9 cellular contexts compared by ENCODE assay signal in genomic region chr1:36365310-36365895, GRCh38. TPM values are rescaled to one million over a fixed set of nuclear protein-coding genes. Genes with fewer than 3 reads are reported as not detected.
DNase-seq lines count a peak whose midpoint lies in the region; ATAC-seq lines count a peak whose summit lies in the region.
"Had no signal": no experiment of that assay in that cellular context is flagged by ENCODE, and none has a peak within 500 bp of the region (broad histone marks: within the 10 kb centered on the region; RNA-seq: fewer than 3 reads in every experiment).

No MANE protein-coding gene starts in this region.

- POLR2A ChIA-PET in activated CD4-positive, alpha-beta memory T cell treated with anti-CD3 and anti-CD28 coated beads for 36 hours (lab: Charles Lee) = no interaction called here

- H3K4me1 Mint-ChIP-seq in activated CD4-positive, alpha-beta memory T cell treated with anti-CD3 and anti-CD28 coated beads for 36 hours (ENCODE audit: low read depth) = peaks cover 53% of the 10 kb centered on the region

- DNase-seq in SIG-M5 treated with dmso at 0.1 percent for 504 hours (lab: John Stamatoyannopoulos, UW; ENCODE audit: unreplicated experiment) = peak; percentile 66
- DNase-seq in SIG-M5 (lab: John Stamatoyannopoulos, UW) = no peak
- no peak for DNase-seq in activated CD4-positive, alpha-beta memory T cell treated with anti-CD3 and anti-CD28 coated beads for 36 hours
- DNase-seq in left cardiac atrium = peak; percentile 75
- peak; percentile 85 for DNase-seq in stromal cell of bone marrow (ENCODE audit: low read depth)
- no peak for DNase-seq in NCI-H1436 treated with DMSO at 0.1 percent for 48 hours (lab: John Stamatoyannopoulos, UW)
- DNase-seq in NCI-H2029 treated with DMSO at 0.1 percent for 48 hours (lab: John Stamatoyannopoulos, UW) = no peak

- H3K36me3 Mint-ChIP-seq in activated CD4-positive, alpha-beta memory T cell treated with anti-CD3 and anti-CD28 coated beads for 36 hours = peaks cover 7% of the 10 kb centered on the region

- intact Hi-C loops in activated CD4-positive, alpha-beta memory T cell treated with anti-CD3 and anti-CD28 coated beads for 36 hours (cut with micrococcal nuclease) = no loop called here
- intact Hi-C loops in left cardiac atrium (cut with DNase I) = no loop called here

- ATAC-seq in left cardiac atrium (peak; percentile 26 to 35), HG03342 (IDR thresholded peaks at IDR 0.05; ENCODE audit: unreplicated experiment) (no peak)

- CTCF ChIA-PET in activated CD4-positive, alpha-beta memory T cell treated with anti-CD3 and anti-CD28 coated beads for 36 hours (lab: Charles Lee) = interaction anchor here (1.3 to 6.6 kb wide), 2 partner anchors 22 to 23 kb away, joined by 6 to 66 read pairs; partner anchors contain the start of gene STK40

- H3K4me3 Mint-ChIP-seq in activated CD4-positive, alpha-beta memory T cell treated with anti-CD3 and anti-CD28 coated beads for 36 hours = no peak overlapping the region

- no peaks in the 10 kb centered on the region for H3K27me3 Mint-ChIP-seq in activated CD4-positive, alpha-beta memory T cell treated with anti-CD3 and anti-CD28 coated beads for 36 hours

- peak overlapping the region; percentile 95 for H3K27ac Mint-ChIP-seq in activated CD4-positive, alpha-beta memory T cell treated with anti-CD3 and anti-CD28 coated beads for 36 hours

- H3K9me3 Mint-ChIP-seq in activated CD4-positive, alpha-beta memory T cell treated with anti-CD3 and anti-CD28 coated beads for 36 hours = no peaks in the 10 kb centered on the region
- H3K9me3 Mint-ChIP-seq: neural crest cell had no signal

RNA-seq across cellular contexts. Expression of gene STK40, which starts 20.3 kb away (rescaled TPM):
- 10 to 100 TPM; 57.3 to 57.4 TPM for total RNA-seq in activated CD4-positive, alpha-beta memory T cell treated with anti-CD3 and anti-CD28 coated beads for 36 hours
- total RNA-seq in left cardiac atrium = 10 to 100 TPM; 69.2 to 77.8 TPM

RNA-seq across cellular contexts. Expression of gene LSM10, which starts 32.3 kb away (rescaled TPM):
- total RNA-seq in activated CD4-positive, alpha-beta memory T cell treated with anti-CD3 and anti-CD28 coated beads for 36 hours = 10 to 100 TPM; 46.0 to 47.0 TPM
- 10 to 100 TPM; 59.2 to 63.9 TPM for total RNA-seq in left cardiac atrium

RNA-seq across cellular contexts. Expression of gene EVA1B, which starts 42.0 kb away (rescaled TPM):
- total RNA-seq in activated CD4-positive, alpha-beta memory T cell treated with anti-CD3 and anti-CD28 coated beads for 36 hours = 10 to 100 TPM; 11.6 to 12.8 TPM
- total RNA-seq in left cardiac atrium = 10 to 100 TPM; 15.6 to 16.7 TPM

RNA-seq across cellular contexts. Expression of gene SH3D21, which starts 59.2 kb away (rescaled TPM):
- 10 to 100 TPM; 16.9 to 18.1 TPM for total RNA-seq in activated CD4-positive, alpha-beta memory T cell treated with anti-CD3 and anti-CD28 coated beads for 36 hours
- 1 to 10 TPM; 2.5 to 3.0 TPM for total RNA-seq in left cardiac atrium

Comparison
In these comparisons a context has a peak if more than half of its experiments do, and no peak if none do; other contexts are left out.
1. DNase-seq: peak in SIG-M5 treated with dmso at 0.1 percent for 504 hours (single experiment), left cardiac atrium (single experiment) and stromal cell of bone marrow (single experiment); none in SIG-M5 (single experiment), activated CD4-positive, alpha-beta memory T cell treated with anti-CD3 and anti-CD28 coated beads for 36 hours (single experiment), NCI-H1436 treated with DMSO at 0.1 percent for 48 hours (single experiment) and NCI-H2029 treated with DMSO at 0.1 percent for 48 hours (single experiment).